ENCODE assay signal across 1 cellular context in genomic region chr1:156765664-156766063, GRCh38.
TF ChIP-seq lines count a peak whose summit lies in the region.

No MANE protein-coding gene starts in this region.

TF ChIP-seq in HepG2, 621 proteins besides CTCF, POLR2A, EP300 and RAD21:
- no peak for TF ChIP-seq ZNF792 (CRISPR knock-in tag; IDR thresholded peaks at IDR 0.05)
- TF ChIP-seq ZKSCAN5 (CRISPR knock-in tag; IDR thresholded peaks at IDR 0.05): no peak
- TF ChIP-seq FLYWCH1 (CRISPR knock-in tag; IDR thresholded peaks at IDR 0.05): no peak
- no peak for TF ChIP-seq HNRNPK (IDR thresholded peaks at IDR 0.05; ENCODE audit: low read depth, low read length, poor library complexity, severe bottlenecking)
- no peak for TF ChIP-seq ZNF576 (CRISPR knock-in tag; IDR thresholded peaks at IDR 0.05)
- no peak for TF ChIP-seq ZBTB14 (CRISPR knock-in tag; IDR thresholded peaks at IDR 0.05)
- TF ChIP-seq HIC2 (CRISPR knock-in tag; IDR thresholded peaks at IDR 0.05; ENCODE audit: low read depth): no peak
- TF ChIP-seq NFATC3 (CRISPR knock-in tag; IDR thresholded peaks at IDR 0.05): no peak
- no peak for TF ChIP-seq ZBTB33 (CRISPR knock-in tag; IDR thresholded peaks at IDR 0.05)
- no peak for TF ChIP-seq ZNF224 (CRISPR knock-in tag; IDR thresholded peaks at IDR 0.05)
- no peak for TF ChIP-seq ZNF510 (CRISPR knock-in tag; IDR thresholded peaks at IDR 0.05; ENCODE audit: low read depth)
- no peak for TF ChIP-seq EZH2 (conservative IDR thresholded peaks at IDR 0.05; ENCODE audit: low read depth, low read length)
- TF ChIP-seq CBX2 (IDR thresholded peaks at IDR 0.05; ENCODE audit: low read depth, low read length): no peak
- TF ChIP-seq CBX2 (CRISPR knock-in tag; IDR thresholded peaks at IDR 0.05; ENCODE audit: low read depth): no peak
- TF ChIP-seq ZNF142 (CRISPR knock-in tag; IDR thresholded peaks at IDR 0.05): no peak
- TF ChIP-seq KAT8 (CRISPR knock-in tag; IDR thresholded peaks at IDR 0.05): no peak
- no peak for TF ChIP-seq EED (CRISPR knock-in tag; IDR thresholded peaks at IDR 0.05)
- no peak for TF ChIP-seq TFE3 (CRISPR knock-in tag; IDR thresholded peaks at IDR 0.05)
